ENCODE assay signal across 8 cellular contexts in the genomic region with DNA sequence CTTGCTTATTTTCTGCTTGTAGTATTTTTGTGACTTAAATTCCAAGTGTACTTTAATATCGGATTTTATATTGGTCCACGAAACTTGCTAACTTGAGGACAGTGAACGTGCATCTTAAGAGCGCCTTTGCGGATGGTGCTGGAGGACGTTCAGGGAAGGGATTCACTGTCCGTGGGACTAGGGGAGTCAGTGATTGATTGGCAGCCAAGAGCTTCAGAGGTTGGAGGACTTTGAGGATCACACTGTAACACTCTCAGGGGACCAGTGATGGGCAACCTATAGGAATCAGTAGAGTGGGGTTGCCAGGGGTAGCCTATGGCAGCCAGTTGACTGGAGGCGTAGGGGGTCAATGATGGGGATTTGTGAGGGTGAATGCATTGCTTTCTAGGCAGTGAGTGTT. TPM values are rescaled to one million over a fixed set of nuclear protein-coding genes. Genes with fewer than 3 reads are reported as not detected.
DNase-seq lines count a peak whose midpoint lies in the region; ATAC-seq and TF ChIP-seq lines count a peak whose summit lies in the region.

No MANE protein-coding gene starts in this region.

- peaks cover 10% of the 10 kb centered on the region; the same call in 2 of the 3 replicates for H3K4me1 Mint-ChIP-seq in GM23338

- no peak overlapping the region; the same call in 1 of the 2 replicates for H2AFZ ChIP-seq in GM23338

- ATAC-seq in GM23338 = no peak; the same call in 1 of the 3 replicates
- no peak for ATAC-seq in HG03469 (IDR thresholded peaks at IDR 0.05; ENCODE audit: unreplicated experiment)

- H3K36me3 ChIP-seq in GM23338 (ENCODE audit: insufficient read depth) (peaks cover 11% of the 10 kb centered on the region; the same call in 1 of the 2 replicates), right atrium auricular region (peaks cover 21% of the 10 kb centered on the region), skeletal muscle satellite cell (ENCODE audit: insufficient read depth, low read length) (peaks cover 6% of the 10 kb centered on the region)

- DNase-seq in GM23338 (ENCODE audit: low spot score) (no peak), right atrium auricular region (ENCODE audit: low spot score) (no peak), pons (ENCODE audit: low spot score) (no peak), NCI-H1048 (lab: John Stamatoyannopoulos, UW) (no peak), amniotic stem cell (lab: John Stamatoyannopoulos, UW) (no peak)

- H3K4me2 ChIP-seq in GM23338 (peak overlapping the region; percentile 94), skeletal muscle satellite cell (ENCODE audit: low read length) (peak overlapping the region; percentile 83)

- H3K36me3 Mint-ChIP-seq in GM23338 (ENCODE audit: low read depth) = peaks cover 10% of the 10 kb centered on the region; the same call in 2 of the 3 replicates

- no peaks in the 10 kb centered on the region for H3K4me1 ChIP-seq in GM23338 (ENCODE audit: insufficient read depth)
- peaks cover 0 to 12% of the 10 kb centered on the region in 2 donors for H3K4me1 ChIP-seq in right atrium auricular region
- peaks cover 21% of the 10 kb centered on the region for H3K4me1 ChIP-seq in skeletal muscle satellite cell (ENCODE audit: control insufficient read depth, insufficient read depth, low read length)

- no peaks in the 10 kb centered on the region for H3F3A ChIP-seq in GM23338 (replicated peaks; ENCODE audit: low read depth)

- no peaks in the 10 kb centered on the region for H3K9me2 ChIP-seq in GM23338 (ENCODE audit: insufficient read depth)

- peaks cover 3% of the 10 kb centered on the region for H3K27me3 Mint-ChIP-seq in GM23338 (ENCODE audit: insufficient read depth, low read depth, poor library complexity)

- H3K27ac Mint-ChIP-seq in GM23338 = peak overlapping the region; percentile 90

- no peaks in the 10 kb centered on the region for H4K20me1 ChIP-seq in GM23338 (replicated peaks; ENCODE audit: insufficient read depth)

- H3K9ac ChIP-seq in skeletal muscle satellite cell (ENCODE audit: low read depth, low read length) = peak overlapping the region; percentile 78

- peaks cover 8% of the 10 kb centered on the region; the same call in 1 of the 2 replicates for H3K27me3 ChIP-seq in GM23338 (ENCODE audit: insufficient read depth)
- no peaks in the 10 kb centered on the region for H3K27me3 ChIP-seq in right atrium auricular region
- no peaks in the 10 kb centered on the region for H3K27me3 ChIP-seq in skeletal muscle satellite cell (ENCODE audit: control insufficient read depth, insufficient read depth, low read length)

- peaks cover 12% of the 10 kb centered on the region for H3K79me2 ChIP-seq in GM23338 (replicated peaks; ENCODE audit: insufficient read depth)

- H3K4me3 ChIP-seq in GM23338 (peak overlapping the region; percentile 79), right atrium auricular region (peak overlapping the region; percentile 61 to 63), skeletal muscle satellite cell (ENCODE audit: low read length) (peak overlapping the region; percentile 74)

- H3K9me3 Mint-ChIP-seq in GM23338 = no peaks in the 10 kb centered on the region

- H3K4me3 Mint-ChIP-seq in GM23338 = peak overlapping the region; percentile 88

- no peak overlapping the region for H3K27ac ChIP-seq in GM23338 (ENCODE audit: low read depth)
- H3K27ac ChIP-seq in VCaP = peak overlapping the region; percentile 55; the same call in 1 of the 2 replicates
- H3K27ac ChIP-seq in right atrium auricular region = peak overlapping the region; percentile 48 to 70

- TF ChIP-seq CTCF in GM23338 (conservative IDR thresholded peaks at IDR 0.05; ENCODE audit: low read depth in 2 of 2) = no peak
- no peak for TF ChIP-seq CTCF in VCaP (conservative IDR thresholded peaks at IDR 0.05)
- no peak for TF ChIP-seq CTCF in right atrium auricular region (IDR thresholded peaks at IDR 0.05)

- H3K9me3 ChIP-seq in right atrium auricular region (no peaks in the 10 kb centered on the region), skeletal muscle satellite cell (replicated peaks; ENCODE audit: low read length) (no peaks in the 10 kb centered on the region)

TF ChIP-seq in GM23338, 12 proteins besides CTCF, POLR2A, EP300 and RAD21 (continues in another document):
- no peak for TF ChIP-seq POLR2AphosphoS5 (IDR thresholded peaks at IDR 0.05; ENCODE audit: low read depth)
- no peak for TF ChIP-seq ZNF331 (CRISPR knock-in tag; IDR thresholded peaks at IDR 0.05; ENCODE audit: low read depth)
- TF ChIP-seq, protein P1, sequence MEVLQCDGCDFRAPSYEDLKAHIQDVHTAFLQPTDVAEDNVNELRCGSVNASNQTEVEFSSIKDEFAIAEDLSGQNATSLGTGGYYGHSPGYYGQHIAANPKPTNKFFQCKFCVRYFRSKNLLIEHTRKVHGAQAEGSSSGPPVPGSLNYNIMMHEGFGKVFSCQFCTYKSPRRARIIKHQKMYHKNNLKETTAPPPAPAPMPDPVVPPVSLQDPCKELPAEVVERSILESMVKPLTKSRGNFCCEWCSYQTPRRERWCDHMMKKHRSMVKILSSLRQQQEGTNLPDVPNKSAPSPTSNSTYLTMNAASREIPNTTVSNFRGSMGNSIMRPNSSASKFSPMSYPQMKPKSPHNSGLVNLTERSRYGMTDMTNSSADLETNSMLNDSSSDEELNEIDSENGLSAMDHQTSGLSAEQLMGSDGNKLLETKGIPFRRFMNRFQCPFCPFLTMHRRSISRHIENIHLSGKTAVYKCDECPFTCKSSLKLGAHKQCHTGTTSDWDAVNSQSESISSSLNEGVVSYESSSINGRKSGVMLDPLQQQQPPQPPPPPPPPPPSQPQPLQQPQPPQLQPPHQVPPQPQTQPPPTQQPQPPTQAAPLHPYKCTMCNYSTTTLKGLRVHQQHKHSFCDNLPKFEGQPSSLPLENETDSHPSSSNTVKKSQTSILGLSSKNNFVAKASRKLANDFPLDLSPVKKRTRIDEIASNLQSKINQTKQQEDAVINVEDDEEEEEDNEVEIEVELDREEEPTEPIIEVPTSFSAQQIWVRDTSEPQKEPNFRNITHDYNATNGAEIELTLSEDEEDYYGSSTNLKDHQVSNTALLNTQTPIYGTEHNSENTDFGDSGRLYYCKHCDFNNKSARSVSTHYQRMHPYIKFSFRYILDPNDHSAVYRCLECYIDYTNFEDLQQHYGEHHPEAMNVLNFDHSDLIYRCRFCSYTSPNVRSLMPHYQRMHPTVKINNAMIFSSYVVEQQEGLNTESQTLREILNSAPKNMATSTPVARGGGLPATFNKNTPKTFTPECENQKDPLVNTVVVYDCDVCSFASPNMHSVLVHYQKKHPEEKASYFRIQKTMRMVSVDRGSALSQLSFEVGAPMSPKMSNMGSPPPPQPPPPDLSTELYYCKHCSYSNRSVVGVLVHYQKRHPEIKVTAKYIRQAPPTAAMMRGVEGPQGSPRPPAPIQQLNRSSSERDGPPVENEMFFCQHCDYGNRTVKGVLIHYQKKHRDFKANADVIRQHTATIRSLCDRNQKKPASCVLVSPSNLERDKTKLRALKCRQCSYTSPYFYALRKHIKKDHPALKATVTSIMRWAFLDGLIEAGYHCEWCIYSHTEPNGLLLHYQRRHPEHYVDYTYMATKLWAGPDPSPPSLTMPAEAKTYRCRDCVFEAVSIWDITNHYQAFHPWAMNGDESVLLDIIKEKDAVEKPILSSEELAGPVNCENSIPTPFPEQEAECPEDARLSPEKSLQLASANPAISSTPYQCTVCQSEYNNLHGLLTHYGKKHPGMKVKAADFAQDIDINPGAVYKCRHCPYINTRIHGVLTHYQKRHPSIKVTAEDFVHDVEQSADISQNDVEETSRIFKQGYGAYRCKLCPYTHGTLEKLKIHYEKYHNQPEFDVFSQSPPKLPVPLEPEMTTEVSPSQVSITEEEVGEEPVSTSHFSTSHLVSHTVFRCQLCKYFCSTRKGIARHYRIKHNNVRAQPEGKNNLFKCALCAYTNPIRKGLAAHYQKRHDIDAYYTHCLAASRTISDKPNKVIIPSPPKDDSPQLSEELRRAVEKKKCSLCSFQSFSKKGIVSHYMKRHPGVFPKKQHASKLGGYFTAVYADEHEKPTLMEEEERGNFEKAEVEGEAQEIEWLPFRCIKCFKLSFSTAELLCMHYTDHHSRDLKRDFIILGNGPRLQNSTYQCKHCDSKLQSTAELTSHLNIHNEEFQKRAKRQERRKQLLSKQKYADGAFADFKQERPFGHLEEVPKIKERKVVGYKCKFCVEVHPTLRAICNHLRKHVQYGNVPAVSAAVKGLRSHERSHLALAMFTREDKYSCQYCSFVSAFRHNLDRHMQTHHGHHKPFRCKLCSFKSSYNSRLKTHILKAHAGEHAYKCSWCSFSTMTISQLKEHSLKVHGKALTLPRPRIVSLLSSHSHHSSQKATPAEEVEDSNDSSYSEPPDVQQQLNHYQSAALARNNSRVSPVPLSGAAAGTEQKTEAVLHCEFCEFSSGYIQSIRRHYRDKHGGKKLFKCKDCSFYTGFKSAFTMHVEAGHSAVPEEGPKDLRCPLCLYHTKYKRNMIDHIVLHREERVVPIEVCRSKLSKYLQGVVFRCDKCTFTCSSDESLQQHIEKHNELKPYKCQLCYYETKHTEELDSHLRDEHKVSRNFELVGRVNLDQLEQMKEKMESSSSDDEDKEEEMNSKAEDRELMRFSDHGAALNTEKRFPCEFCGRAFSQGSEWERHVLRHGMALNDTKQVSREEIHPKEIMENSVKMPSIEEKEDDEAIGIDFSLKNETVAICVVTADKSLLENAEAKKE (CRISPR knock-in tag; IDR thresholded peaks at IDR 0.05) = no peak
- no peak for TF ChIP-seq JUNB (IDR thresholded peaks at IDR 0.05; ENCODE audit: unreplicated experiment)
- no peak for TF ChIP-seq NANOG (IDR thresholded peaks at IDR 0.05; ENCODE audit: borderline replicate concordance)
- TF ChIP-seq CREB1 (CRISPR knock-in tag; IDR thresholded peaks at IDR 0.05; ENCODE audit: low read depth) = no peak
- no peak for TF ChIP-seq STAT1 (IDR thresholded peaks at IDR 0.05; ENCODE audit: unreplicated experiment)
- TF ChIP-seq EZH2 (IDR thresholded peaks at IDR 0.05; ENCODE audit: low read depth, unreplicated experiment) = no peak

RNA-seq across cellular contexts. Expression of a gene that starts 0.5 kb away (rescaled TPM):
- total RNA-seq in GM23338 (2014; rRNA removed; shearing (Covaris generic)) = 6.3 and 7.4 TPM in 2 replicates
- 2.3 and 5.8 TPM in 2 replicates for polyA plus RNA-seq in GM23338 (2016; fragmentation: Nextera tagmentation; extraction: Ambion mirVana)
- 1 to 10 TPM; 3.0 to 4.6 TPM for total RNA-seq in right atrium auricular region
- total RNA-seq in skeletal muscle satellite cell (2012; rRNA removed) = 4.6 TPM in 2 replicates

RNA-seq across cellular contexts. Expression of a gene that starts 40.1 kb away (rescaled TPM):
- 0.16 and 0.76 TPM in 2 replicates for total RNA-seq in GM23338 (2014; rRNA removed; shearing (Covaris generic))
- not detected in 2 replicates for polyA plus RNA-seq in GM23338 (2016; fragmentation: Nextera tagmentation; extraction: Ambion mirVana)
- under 1 TPM; 0.16 to 0.44 TPM for total RNA-seq in right atrium auricular region
- total RNA-seq in skeletal muscle satellite cell (2012; rRNA removed) = not detected in 2 replicates

RNA-seq across cellular contexts. Expression of a gene that starts 58.6 kb away (rescaled TPM):
- not detected in 2 replicates for total RNA-seq in GM23338 (2014; rRNA removed; shearing (Covaris generic))
- polyA plus RNA-seq in GM23338 (2016; fragmentation: Nextera tagmentation; extraction: Ambion mirVana) = not detected in 2 replicates
- total RNA-seq in right atrium auricular region = 1 to 10 TPM in 1 of 2 donors, not detected in 1; 1.7 TPM
- total RNA-seq in skeletal muscle satellite cell (2012; rRNA removed) = 0.22 TPM in 1 of 2 replicates, not detected in the other
